In the genomic region with DNA sequence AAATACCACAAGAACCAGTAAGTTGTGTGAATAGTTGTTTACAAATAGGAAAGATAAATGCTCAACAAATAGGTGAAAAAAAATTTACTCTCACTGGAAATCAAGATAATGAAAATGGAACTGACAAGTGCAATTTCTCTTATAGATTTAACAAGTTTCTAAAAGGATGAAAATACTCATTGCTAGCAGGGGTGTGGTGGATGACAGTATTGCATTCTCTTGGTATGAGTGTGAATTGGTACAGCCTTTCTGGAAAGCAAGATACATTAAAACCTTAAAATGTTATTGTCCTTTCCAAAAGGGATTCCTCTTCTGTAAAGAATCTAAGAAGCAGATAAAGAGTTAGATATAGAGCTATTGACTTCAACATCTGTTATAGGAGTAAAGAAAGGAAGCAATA, we compare ENCODE assay signal across 18 cellular contexts.
DNase-seq lines count a peak whose midpoint lies in the region; ATAC-seq, FAIRE-seq and TF ChIP-seq lines count a peak whose summit lies in the region.
"Had no signal": no experiment of that assay in that cellular context is flagged by ENCODE, and none has a peak within 500 bp of the region (broad histone marks: within the 10 kb centered on the region; RNA-seq: fewer than 3 reads in every experiment).

No MANE protein-coding gene starts in this region.

- H3F3A ChIP-seq in GM23338 (replicated peaks; ENCODE audit: low read depth) = no peaks in the 10 kb centered on the region

- H3K27me3 Mint-ChIP-seq in GM23338 (ENCODE audit: insufficient read depth, low read depth, poor library complexity) = peaks cover 2% of the 10 kb centered on the region

- FAIRE-seq in endothelial cell of umbilical vein (lab: Jason Lieb, UNC) = peak; percentile 18
- FAIRE-seq: D721Med had no signal

- BruUV-seq in endothelial cell of umbilical vein (replicated peaks; lab: Mats Ljungman, UMichigan) = no TSS peak

- H4K20me1 ChIP-seq in endothelial cell of umbilical vein (replicated peaks; ENCODE audit: control insufficient read depth, extremely low read depth, insufficient read depth, low read length) = no peaks in the 10 kb centered on the region
- no peaks in the 10 kb centered on the region for H4K20me1 ChIP-seq in GM23338 (replicated peaks; ENCODE audit: insufficient read depth)

- H3K9me2 ChIP-seq in GM23338 (ENCODE audit: insufficient read depth) = no peaks in the 10 kb centered on the region

- H3K27ac ChIP-seq in endothelial cell of umbilical vein (ENCODE audit: insufficient read depth, low read depth, low read length) = no peak overlapping the region
- no peak overlapping the region for H3K27ac ChIP-seq in GM23338 (ENCODE audit: low read depth)
- H3K27ac ChIP-seq: SK-N-MC had no signal

- no peaks in the 10 kb centered on the region for H3K9me3 Mint-ChIP-seq in GM23338
- H3K9me3 Mint-ChIP-seq: CD8-positive, alpha-beta T cell had no signal

- no peaks in the 10 kb centered on the region for H3K79me2 ChIP-seq in endothelial cell of umbilical vein (ENCODE audit: control insufficient read depth, insufficient read depth, low read length)
- H3K79me2 ChIP-seq in GM23338 (replicated peaks; ENCODE audit: insufficient read depth) = no peaks in the 10 kb centered on the region

- no peak overlapping the region for H3K4me3 Mint-ChIP-seq in GM23338
- H3K4me3 Mint-ChIP-seq: CD8-positive, alpha-beta T cell had no signal

- peak; percentile 63 for ATAC-seq in GM18502 (IDR thresholded peaks at IDR 0.05; ENCODE audit: poor library complexity, unreplicated experiment)
- peak; percentile 43 for ATAC-seq in HG02610 (IDR thresholded peaks at IDR 0.05; ENCODE audit: unreplicated experiment)
- no peak for ATAC-seq in GM23338
- ATAC-seq: CD8-positive, alpha-beta T cell; Right ventricle myocardium inferior had no signal

- H3K27me3 ChIP-seq in endothelial cell of umbilical vein (ENCODE audit: control insufficient read depth in 2 of 2, insufficient read depth in 2 of 2, low read length in 2 of 2) = no peaks in the 10 kb centered on the region
- H3K27me3 ChIP-seq in GM23338 (ENCODE audit: insufficient read depth) = no peaks in the 10 kb centered on the region
- H3K27me3 ChIP-seq: MG63 had no signal

- no peak for TF ChIP-seq CTCF in endothelial cell of umbilical vein (IDR thresholded peaks at IDR 0.05; ENCODE audit: extremely low read depth in 1 of 2, insufficient read depth in 1 of 2, low read depth in 1 of 2, low read length in 2 of 2)
- TF ChIP-seq CTCF in GM23338 (conservative IDR thresholded peaks at IDR 0.05; ENCODE audit: low read depth in 2 of 2) = no peak

- dilution Hi-C loops in endothelial cell of umbilical vein (cut with MboI; ENCODE audit: extremely low pct_ligation_motif_present, low sequenced_read_pairs) = no loop called here

- no peak overlapping the region for H3K9ac ChIP-seq in endothelial cell of umbilical vein (replicated peaks; ENCODE audit: extremely low read depth, insufficient read depth, low read length)

- POLR2A ChIA-PET in endothelial cell of umbilical vein (lab: Charles Lee) = no interaction called here

- H2AFZ ChIP-seq in endothelial cell of umbilical vein (ENCODE audit: low read depth, low read length) (no peak overlapping the region), GM23338 (no peak overlapping the region)

- CTCF ChIA-PET in endothelial cell of umbilical vein (lab: Charles Lee) = no interaction called here

- no peaks in the 10 kb centered on the region for H3K9me1 ChIP-seq in endothelial cell of umbilical vein (replicated peaks; ENCODE audit: control insufficient read depth, extremely low read depth, insufficient read depth, low read length)

- H3K4me1 ChIP-seq in endothelial cell of umbilical vein (ENCODE audit: control insufficient read depth, extremely low read depth, insufficient read depth, low read length) = peaks cover 3% of the 10 kb centered on the region
- H3K4me1 ChIP-seq in GM23338 (ENCODE audit: insufficient read depth) = no peaks in the 10 kb centered on the region

- H3K27ac Mint-ChIP-seq in GM23338 = no peak overlapping the region
- H3K27ac Mint-ChIP-seq: CD8-positive, alpha-beta T cell had no signal

- no peaks in the 10 kb centered on the region for H3K36me3 Mint-ChIP-seq in GM23338 (ENCODE audit: low read depth)
- H3K36me3 Mint-ChIP-seq: CD8-positive, alpha-beta T cell had no signal

- no peaks in the 10 kb centered on the region for H3K9me3 ChIP-seq in endothelial cell of umbilical vein (replicated peaks; ENCODE audit: control insufficient read depth, insufficient read depth, low read length)
- H3K9me3 ChIP-seq: MG63 had no signal

- H3K36me3 ChIP-seq in endothelial cell of umbilical vein (ENCODE audit: control insufficient read depth in 2 of 2, extremely low read depth in 1 of 2, insufficient read depth in 2 of 2, low read length in 2 of 2) = no peaks in the 10 kb centered on the region
- H3K36me3 ChIP-seq in GM23338 (ENCODE audit: insufficient read depth) = no peaks in the 10 kb centered on the region
- H3K36me3 ChIP-seq: MG63 had no signal

- DNase-seq in A172 (ENCODE audit: low spot score) = peak; percentile 35
- no peak for DNase-seq in endothelial cell of umbilical vein (ENCODE audit: low read depth, low spot score)
- DNase-seq in epidermal melanocyte (ENCODE audit: insufficient read length, low spot score) = no peak
- no peak for DNase-seq in HK-2 (ENCODE audit: unreplicated experiment)
- no peak for DNase-seq in GM23338 (ENCODE audit: low spot score)
- DNase-seq: CD8-positive, alpha-beta T cell; DMS79 treated with DMSO at 0.1 percent for 48 hours; GDM1; MG63; NCI-H1092 treated with DMSO at 0.1 percent for 48 hours; NCI-H1694 treated with DMSO at 0.1 percent for 48 hours; NCI-H345; NCI-H774 had no signal

- H3K4me2 ChIP-seq in endothelial cell of umbilical vein (ENCODE audit: insufficient read depth, low read length) (no peak overlapping the region), GM23338 (no peak overlapping the region)

- intact Hi-C loops in endothelial cell of umbilical vein (cut with micrococcal nuclease) = no loop called here

- H3K4me3 ChIP-seq in endothelial cell of umbilical vein (replicated peaks in 1 of 3; ENCODE audit: insufficient read depth in 1 of 3, low read depth in 1 of 3, low read length in 3 of 3) (no peak overlapping the region), GM23338 (no peak overlapping the region)
- H3K4me3 ChIP-seq: MG63, SK-N-MC had no signal

- no peaks in the 10 kb centered on the region for H3K4me1 Mint-ChIP-seq in GM23338

- no peak for TF ChIP-seq POLR2A in endothelial cell of umbilical vein (IDR thresholded peaks at IDR 0.05; ENCODE audit: low read depth, low read length)

TF ChIP-seq in endothelial cell of umbilical vein, 7 proteins besides CTCF, POLR2A, EP300 and RAD21:
- TF ChIP-seq JUN (IDR thresholded peaks at IDR 0.05; ENCODE audit: borderline replicate concordance, insufficient read depth, insufficient read length, low read depth) (no peak), EZH2 (IDR thresholded peaks at IDR 0.05; ENCODE audit: borderline replicate concordance, low read depth, low read length, severe bottlenecking) (no peak)

TF ChIP-seq in GM23338, 12 proteins besides CTCF, POLR2A, EP300 and RAD21 (continues in another document):
- TF ChIP-seq POLR2AphosphoS5 (IDR thresholded peaks at IDR 0.05; ENCODE audit: low read depth) = no peak
